In genomic region chr1:210754931-210755670, GRCh38 we compare ENCODE assay signal across 10 cellular contexts.
DNase-seq lines count a peak whose midpoint lies in the region; ATAC-seq lines count a peak whose summit lies in the region.
"Had no signal": no experiment of that assay in that cellular context is flagged by ENCODE, and none has a peak within 500 bp of the region (broad histone marks: within the 10 kb centered on the region; RNA-seq: fewer than 3 reads in every experiment).

No MANE protein-coding gene starts in this region.

- no peaks in the 10 kb centered on the region for H3K9me3 ChIP-seq in GM23248 (ENCODE audit: low read depth)

- no peaks in the 10 kb centered on the region for H3K27me3 ChIP-seq in GM23248 (replicated peaks; ENCODE audit: insufficient read depth)
- H3K27me3 ChIP-seq: stomach had no signal

- H3F3A ChIP-seq in GM23248 (ENCODE audit: insufficient read depth), result no peaks in the 10 kb centered on the region

- H4K20me1 ChIP-seq in GM23248 (ENCODE audit: insufficient read depth), result no peaks in the 10 kb centered on the region

- no peak overlapping the region for H2AFZ ChIP-seq in GM23248

- 3 to 5% methylated on average over 8 of the region's 8 CpGs for WGBS in GM23248 (ENCODE audit: low coverage in 1 of 2, low lambda C conversion rate in 2 of 2, missing lambda C conversion rate in 2 of 2), 2 experiments

- H3K9ac ChIP-seq in GM23248, result no peak overlapping the region

- peak; percentile 16 for DNase-seq in GM23248
- peak; percentile 75 for DNase-seq in NCI-H2227 treated with DMSO at 0.1 percent for 48 hours (lab: John Stamatoyannopoulos, UW)
- DNase-seq in astrocyte of the hippocampus (ENCODE audit: low read depth, low spot score), result peak; percentile 85
- DNase-seq in occipital lobe (lab: John Stamatoyannopoulos, UW), result peak; percentile 32
- no peak for DNase-seq in mesenteric fat pad (ENCODE audit: low spot score)
- DNase-seq: DND-41, stomach had no signal

- H3K79me2 ChIP-seq in GM23248 (ENCODE audit: insufficient read depth), result no peaks in the 10 kb centered on the region

- ATAC-seq in GM19328 (IDR thresholded peaks at IDR 0.05; ENCODE audit: unreplicated experiment) (no peak), HG03135 (IDR thresholded peaks at IDR 0.05; ENCODE audit: unreplicated experiment) (no peak), GM19035 (IDR thresholded peaks at IDR 0.05; ENCODE audit: unreplicated experiment) (no peak)

- H3K27ac ChIP-seq in GM23248, result no peak overlapping the region
- H3K27ac ChIP-seq: stomach had no signal

- H3K9me2 ChIP-seq in GM23248 (ENCODE audit: insufficient read depth), result no peaks in the 10 kb centered on the region

- no peaks in the 10 kb centered on the region for H3K4me1 ChIP-seq in GM23248 (ENCODE audit: insufficient read depth)
- H3K4me1 ChIP-seq: stomach had no signal

- no peak overlapping the region for H3K4me3 ChIP-seq in GM23248
- H3K4me3 ChIP-seq: stomach had no signal

- H3K36me3 ChIP-seq in GM23248 (ENCODE audit: low read depth), result no peaks in the 10 kb centered on the region
- H3K36me3 ChIP-seq: stomach had no signal

- no peak overlapping the region for H3K4me2 ChIP-seq in GM23248 (ENCODE audit: unreplicated experiment)

- in situ Hi-C loops in GM23248 (cut with MboI), result no loop called here
